ENCODE assay signal across 18 cellular contexts in the genomic region with DNA sequence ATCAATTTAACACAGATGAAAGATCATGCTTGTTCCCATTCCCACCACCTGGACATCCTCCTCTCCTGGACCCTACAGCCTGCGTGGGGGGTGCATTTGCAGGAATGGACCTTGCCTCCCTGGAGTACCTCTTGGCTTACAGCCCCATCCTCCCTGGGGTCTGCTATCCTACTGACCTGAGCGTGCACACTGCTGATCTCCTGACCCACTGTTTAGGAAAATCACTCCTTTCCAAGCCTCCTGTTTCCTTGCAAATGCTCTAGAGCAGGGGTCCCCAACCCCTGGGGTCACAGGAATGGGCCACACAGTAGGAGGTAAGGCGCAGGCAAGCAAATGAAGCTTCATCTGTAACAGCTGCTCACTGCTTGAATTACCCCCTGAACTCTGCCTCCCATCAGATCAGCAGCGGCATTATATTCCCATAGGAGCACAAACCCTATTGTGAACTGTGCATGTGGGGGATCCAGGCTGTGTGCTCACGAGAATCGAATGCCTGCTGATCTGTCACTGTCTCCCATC.
DNase-seq lines count a peak whose midpoint lies in the region; ATAC-seq and TF ChIP-seq lines count a peak whose summit lies in the region.
"Had no signal": no experiment of that assay in that cellular context is flagged by ENCODE, and none has a peak within 500 bp of the region (broad histone marks: within the 10 kb centered on the region; RNA-seq: fewer than 3 reads in every experiment).

No MANE protein-coding gene starts in this region.

- no peak overlapping the region for H3K4me3 Mint-ChIP-seq in activated T-cell treated with anti-CD3 and anti-CD28 coated beads, Interleukin-2, amount 50 U/mL, for 24 hours
- H3K4me3 Mint-ChIP-seq in endodermal cell (no peak overlapping the region), immature natural killer cell (no peak overlapping the region)
- H3K4me3 Mint-ChIP-seq: CD4-positive, alpha-beta memory T cell had no signal

- peak; percentile 2 for DNase-seq in activated T-cell treated with anti-CD3 and anti-CD28 coated beads, Interleukin-2, amount 50 U/mL, for 24 hours
- no peak for DNase-seq in activated T-cell treated with anti-CD3 and anti-CD28 coated beads, Interleukin-2, amount 50 U/mL, for 1 hour
- peak; percentile 38 for DNase-seq in NCI-H524 treated with DMSO at 0.1 percent for 48 hours (lab: John Stamatoyannopoulos, UW)
- peak; percentile 21 for DNase-seq in endodermal cell
- DNase-seq in upper lobe of right lung = peak; percentile 30
- DNase-seq in immature natural killer cell = no peak
- DNase-seq: CD4-positive, alpha-beta memory T cell; DMS153; GDM1; GM23248; NCI-H1417 treated with DMSO at 0.1 percent for 48 hours; NCI-H1930; NCI-H446 treated with DMSO at 0.1 percent for 48 hours; NCI-H774 had no signal

- H3K4me1 Mint-ChIP-seq in activated T-cell treated with anti-CD3 and anti-CD28 coated beads, Interleukin-2, amount 50 U/mL, for 24 hours (ENCODE audit: low read depth) = peaks cover 2% of the 10 kb centered on the region
- peaks cover 15% of the 10 kb centered on the region for H3K4me1 Mint-ChIP-seq in endodermal cell
- H3K4me1 Mint-ChIP-seq in immature natural killer cell = no peaks in the 10 kb centered on the region

- H3K4me1 ChIP-seq in endodermal cell (ENCODE audit: control insufficient read depth, insufficient read depth, low read length) (no peaks in the 10 kb centered on the region), upper lobe of right lung (peaks cover 12% of the 10 kb centered on the region)
- H3K4me1 ChIP-seq: A549 had no signal

- H3K4me3 ChIP-seq in endodermal cell (ENCODE audit: low read length) = no peak overlapping the region
- no peak overlapping the region for H3K4me3 ChIP-seq in upper lobe of right lung
- H3K4me3 ChIP-seq: A549, BLaER1, GM23248 had no signal

- H3K9me3 ChIP-seq in endodermal cell (ENCODE audit: control insufficient read depth, low read length) = no peaks in the 10 kb centered on the region
- no peaks in the 10 kb centered on the region for H3K9me3 ChIP-seq in upper lobe of right lung
- H3K9me3 ChIP-seq: A549, BLaER1 had no signal

- H3K27me3 ChIP-seq in endodermal cell (ENCODE audit: control insufficient read depth, insufficient read depth, low read length, poor library complexity, severe bottlenecking) (no peaks in the 10 kb centered on the region), upper lobe of right lung (no peaks in the 10 kb centered on the region)

- intact Hi-C loops in upper lobe of right lung (cut with DNase I) = no loop called here

- H3K36me3 ChIP-seq in endodermal cell (ENCODE audit: control insufficient read depth, insufficient read depth, low read length) = no peaks in the 10 kb centered on the region
- no peaks in the 10 kb centered on the region for H3K36me3 ChIP-seq in upper lobe of right lung
- H3K36me3 ChIP-seq: BLaER1 had no signal

- 73 to 82% methylated on average over 6 of the region's 6 CpGs for WGBS in endodermal cell (ENCODE audit: insufficient coverage in 1 of 2, insufficient read length in 1 of 2), 2 experiments

- TF ChIP-seq CTCF in endodermal cell (conservative IDR thresholded peaks at IDR 0.05) (no peak), upper lobe of right lung (IDR thresholded peaks at IDR 0.05) (no peak)

- H3K27ac ChIP-seq in endodermal cell (ENCODE audit: low read depth, low read length) (peak overlapping the region; percentile 68), upper lobe of right lung (no peak overlapping the region)
- H3K27ac ChIP-seq: A549, BLaER1, GM23248 had no signal

- ATAC-seq in upper lobe of right lung (no peak), HG02885 (IDR thresholded peaks at IDR 0.05; ENCODE audit: poor library complexity, unreplicated experiment) (no peak), HG03097 (IDR thresholded peaks at IDR 0.05; ENCODE audit: low FRiP score, unreplicated experiment) (no peak)
- ATAC-seq: A549 had no signal

- H3K36me3 Mint-ChIP-seq in activated T-cell treated with anti-CD3 and anti-CD28 coated beads, Interleukin-2, amount 50 U/mL, for 24 hours (ENCODE audit: low read depth) = no peaks in the 10 kb centered on the region
- no peaks in the 10 kb centered on the region for H3K36me3 Mint-ChIP-seq in endodermal cell (ENCODE audit: low read depth)
- H3K36me3 Mint-ChIP-seq in immature natural killer cell = no peaks in the 10 kb centered on the region
- H3K36me3 Mint-ChIP-seq: CD4-positive, alpha-beta memory T cell had no signal

- H3K9me3 Mint-ChIP-seq in activated T-cell treated with anti-CD3 and anti-CD28 coated beads, Interleukin-2, amount 50 U/mL, for 24 hours = no peaks in the 10 kb centered on the region
- no peaks in the 10 kb centered on the region for H3K9me3 Mint-ChIP-seq in endodermal cell
- H3K9me3 Mint-ChIP-seq in immature natural killer cell = no peaks in the 10 kb centered on the region
- H3K9me3 Mint-ChIP-seq: CD4-positive, alpha-beta memory T cell had no signal

- H3K27me3 Mint-ChIP-seq in activated T-cell treated with anti-CD3 and anti-CD28 coated beads, Interleukin-2, amount 50 U/mL, for 24 hours = peaks cover 3% of the 10 kb centered on the region
- H3K27me3 Mint-ChIP-seq in endodermal cell (ENCODE audit: insufficient read depth) = peaks cover 3% of the 10 kb centered on the region
- H3K27me3 Mint-ChIP-seq in immature natural killer cell (ENCODE audit: low read depth in 3 of 3) = peaks cover 0 to 13% (median 0%) of the 10 kb centered on the region in 3 donors

- H3K9ac ChIP-seq in endodermal cell (ENCODE audit: extremely low read depth, low read length, poor library complexity, severe bottlenecking) = no peak overlapping the region
- H3K9ac ChIP-seq: BLaER1, GM23248 had no signal

- H3K27ac Mint-ChIP-seq in activated T-cell treated with anti-CD3 and anti-CD28 coated beads, Interleukin-2, amount 50 U/mL, for 24 hours = no peak overlapping the region
- no peak overlapping the region for H3K27ac Mint-ChIP-seq in endodermal cell
- H3K27ac Mint-ChIP-seq in immature natural killer cell = peak overlapping the region in 1 of 6 donors; percentile 28
- H3K27ac Mint-ChIP-seq: CD4-positive, alpha-beta memory T cell had no signal

Comparison
In these comparisons a context has a peak if more than half of its experiments do, and no peak if none do; other contexts are left out.
1. DNase-seq: peak in activated T-cell treated with anti-CD3 and anti-CD28 coated beads, Interleukin-2, amount 50 U/mL, for 24 hours (single experiment), NCI-H524 treated with DMSO at 0.1 percent for 48 hours (single experiment), endodermal cell (single experiment) and upper lobe of right lung (single experiment); none in activated T-cell treated with anti-CD3 and anti-CD28 coated beads, Interleukin-2, amount 50 U/mL, for 1 hour (single experiment) and immature natural killer cell (0 of 3).